In the genomic region with DNA sequence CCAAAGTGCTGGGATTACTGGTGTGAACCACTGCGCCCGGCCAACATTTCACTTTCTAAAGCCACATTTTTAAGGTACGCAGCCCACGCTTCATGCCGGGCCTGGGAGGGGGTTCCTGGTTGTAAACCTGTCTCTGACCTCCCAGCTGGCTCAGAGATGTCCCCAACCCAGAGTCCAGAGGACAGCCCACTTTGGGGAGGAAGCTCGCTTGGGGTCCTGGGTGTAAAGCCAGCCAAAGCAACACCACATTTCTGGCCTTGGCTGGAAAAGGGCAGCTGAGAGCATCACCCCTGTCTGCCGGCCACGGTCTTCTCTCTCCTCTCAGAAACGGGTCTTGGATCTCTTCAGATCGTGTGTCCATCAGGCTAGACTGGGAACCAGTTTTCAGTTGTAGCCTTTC, we compare ENCODE assay signal across 16 cellular contexts.
"Had no signal": no experiment of that assay in that cellular context is flagged by ENCODE, and none has a peak within 500 bp of the region (broad histone marks: within the 10 kb centered on the region; RNA-seq: fewer than 3 reads in every experiment).

No MANE protein-coding gene starts in this region.

- ATAC-seq: activated CD4-positive, alpha-beta T cell treated with anti-CD3 and anti-CD28 coated beads for 36 hours; activated T-helper 17 cell treated with anti-CD3 and anti-CD28 coated beads, Interleukin-2, amount 50 U/mL, for 72 hours; naive thymus-derived CD8-positive, alpha-beta T cell; stimulated activated naive CD8-positive, alpha-beta T cell treated with anti-CD3 and anti-CD28 coated beads, Interleukin-15, Interleukin-2, amounts not matched to agents 100 U/mL and 50 U/mL, for 24 hours; T-cell had no signal

- DNase-seq: activated CD4-positive, alpha-beta T cell treated with anti-CD3 and anti-CD28 coated beads for 36 hours; activated CD4-positive, alpha-beta T cell treated with anti-CD3 and anti-CD28 coated beads, Interleukin-2, amount 50 U/mL, for 48 hours; activated naive CD4-positive, alpha-beta T cell; activated naive CD8-positive, alpha-beta T cell treated with anti-CD3 and anti-CD28 coated beads for 36 hours; amygdala; body of pancreas; heart right ventricle; mesendoderm; naive thymus-derived CD8-positive, alpha-beta T cell; stimulated activated CD4-positive, alpha-beta T cell treated with anti-CD3 and anti-CD28 coated beads, Interleukin-2, amount 100 ng/mL, for 24 hours; stimulated activated naive CD8-positive, alpha-beta T cell treated with anti-CD3 and anti-CD28 coated beads, Interleukin-15, Interleukin-2, amounts not matched to agents 100 U/mL and 50 U/mL, for 24 hours; substantia nigra; T-cell; tibial artery had no signal

- H3K4me3 ChIP-seq: body of pancreas, uterus had no signal

- H3K9me3 ChIP-seq: body of pancreas, heart right ventricle, tibial artery, uterus had no signal

- H3K27ac ChIP-seq: body of pancreas had no signal

- H3K36me3 ChIP-seq: heart right ventricle, tibial artery, uterus had no signal

- H3K27me3 ChIP-seq: body of pancreas, tibial artery, uterus had no signal
